19 cellular contexts compared by ENCODE assay signal in genomic region chr4:4717692-4718091, GRCh38.
"Had no signal": no experiment of that assay in that cellular context is flagged by ENCODE, and none has a peak within 500 bp of the region (broad histone marks: within the 10 kb centered on the region; RNA-seq: fewer than 3 reads in every experiment).

No MANE protein-coding gene starts in this region.

- H3K79me2 ChIP-seq: parathyroid adenoma had no signal

- FAIRE-seq: islet of Langerhans had no signal

- H3K36me3 ChIP-seq: ascending aorta, left ventricle myocardium inferior, neutrophil, tibial artery, uterus had no signal

- H3K27ac ChIP-seq: ascending aorta, left ventricle myocardium inferior, neutrophil, parathyroid adenoma, skin epidermis, tibial artery, uterus had no signal

- H3K27me3 ChIP-seq: ascending aorta, neutrophil, tibial artery, uterus had no signal

- H3K4me3 ChIP-seq: ascending aorta, left ventricle myocardium inferior, skin epidermis, tibial artery, uterus had no signal

- DNase-seq: activated CD4-positive, alpha-beta memory T cell treated with anti-CD3 and anti-CD28 coated beads for 36 hours; activated CD4-positive, alpha-beta T cell treated with anti-CD3 and anti-CD28 coated beads for 36 hours; activated CD8-positive, alpha-beta memory T cell treated with anti-CD3 and anti-CD28 coated beads, Interleukin-2, amount 10 ng/mL, durations not matched to agents 7 days and 5 days; activated naive CD4-positive, alpha-beta T cell treated with anti-CD3 and anti-CD28 coated beads for 36 hours; activated naive CD8-positive, alpha-beta T cell treated with anti-CD3 and anti-CD28 coated beads, Interleukin-2, amount 50 U/mL, for 24 hours; activated T-cell treated with anti-CD3 and anti-CD28 coated beads, Interleukin-2, amount 50 U/mL, for 1 hour; erythroblast; left ventricle myocardium inferior; naive thymus-derived CD8-positive, alpha-beta T cell; stimulated activated CD4-positive, alpha-beta T cell treated with anti-CD3 and anti-CD28 coated beads, Interleukin-15, amount 100 ng/mL, for 24 hours; stimulated activated CD4-positive, alpha-beta T cell treated with anti-CD3 and anti-CD28 coated beads, Interleukin-4, amount 100 ng/mL, for 1 hour; stimulated activated naive CD4-positive, alpha-beta T cell; tibial artery; uterus had no signal

- H3K9me3 ChIP-seq: ascending aorta, left ventricle myocardium inferior, neutrophil, tibial artery, uterus had no signal

- H3K4me1 ChIP-seq: ascending aorta, left ventricle myocardium inferior, parathyroid adenoma, tibial artery, uterus had no signal

- ATAC-seq: activated CD4-positive, alpha-beta T cell treated with anti-CD3 and anti-CD28 coated beads for 36 hours; activated CD8-positive, alpha-beta memory T cell treated with anti-CD3 and anti-CD28 coated beads, Interleukin-2, amount 10 ng/mL, durations not matched to agents 7 days and 5 days; activated naive CD8-positive, alpha-beta T cell treated with anti-CD3 and anti-CD28 coated beads, Interleukin-2, amount 50 U/mL, for 24 hours; naive thymus-derived CD8-positive, alpha-beta T cell had no signal

- H2AFZ ChIP-seq: parathyroid adenoma had no signal

- H3K9ac ChIP-seq: parathyroid adenoma had no signal
